ENCODE assay signal across 15 cellular contexts in the genomic region with DNA sequence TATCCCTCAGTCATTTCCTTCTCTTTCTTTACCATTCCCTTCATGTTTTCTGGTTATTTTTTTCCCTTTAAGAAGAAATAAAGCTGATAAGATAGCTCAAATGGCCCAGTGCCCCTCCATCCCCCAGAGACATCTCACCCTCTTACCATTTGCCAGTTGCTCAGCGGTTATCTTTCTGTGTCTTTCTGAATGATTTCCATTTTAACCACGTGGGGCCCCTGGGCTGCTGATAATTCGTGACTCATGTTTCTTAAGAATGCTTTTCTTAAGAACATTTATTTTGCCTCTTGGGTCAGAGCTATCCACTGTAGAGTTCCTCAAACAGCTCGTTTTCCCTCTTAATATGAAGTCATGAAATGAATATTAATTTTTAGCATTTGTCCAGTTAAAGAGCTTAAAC.
DNase-seq lines count a peak whose midpoint lies in the region; ATAC-seq and TF ChIP-seq lines count a peak whose summit lies in the region.
"Had no signal": no experiment of that assay in that cellular context is flagged by ENCODE, and none has a peak within 500 bp of the region (broad histone marks: within the 10 kb centered on the region; RNA-seq: fewer than 3 reads in every experiment).

No MANE protein-coding gene starts in this region.

- H3K79me2 ChIP-seq in DND-41 (ENCODE audit: insufficient read depth, low read length): no peaks in the 10 kb centered on the region; the same call in 1 of the 2 replicates

- no peaks in the 10 kb centered on the region for H3K27me3 ChIP-seq in DND-41 (ENCODE audit: insufficient read depth, low read length, poor library complexity)
- H3K27me3 ChIP-seq: esophagus muscularis mucosa had no signal

- CTCF ChIA-PET in T-cell (lab: Charles Lee): interaction anchor here in 1 of 2 donors (1.2 kb wide), 1 partner anchor 436 kb away, joined by 3 read pairs; no protein-coding TSS in a partner anchor

- H3K36me3 Mint-ChIP-seq in T-cell: no peaks in the 10 kb centered on the region
- H3K36me3 Mint-ChIP-seq: CD4-positive, alpha-beta memory T cell had no signal

- peaks cover 0 to 9% (median 2%) of the 10 kb centered on the region in 3 donors for H3K4me1 Mint-ChIP-seq in T-cell

- TF ChIP-seq CTCF in DND-41 (IDR thresholded peaks at IDR 0.05; ENCODE audit: borderline replicate concordance, extremely low read depth, low read length, poor library complexity, severe bottlenecking): no peak
- no peak for TF ChIP-seq CTCF in NB4 (IDR thresholded peaks at IDR 0.05; ENCODE audit: low read depth, low read length)
- TF ChIP-seq CTCF in choroid plexus epithelial cell (conservative IDR thresholded peaks at IDR 0.05; ENCODE audit: low read depth, low read length): no peak

- H4K20me1 ChIP-seq in DND-41 (ENCODE audit: insufficient read depth, low read length): no peaks in the 10 kb centered on the region

- no peak overlapping the region for H3K27ac Mint-ChIP-seq in T-cell
- H3K27ac Mint-ChIP-seq: activated CD4-positive, alpha-beta T cell treated with anti-CD3 and anti-CD28 coated beads for 36 hours; activated T-helper 17 cell treated with anti-CD3 and anti-CD28 coated beads, Interleukin-2, amount 50 U/mL, for 72 hours; CD4-positive, alpha-beta memory T cell had no signal

- ATAC-seq in DND-41 (ENCODE audit: insufficient read depth, low read depth) (peak; percentile 38; the same call in 2 of the 3 replicates), HG03521 (IDR thresholded peaks at IDR 0.05; ENCODE audit: unreplicated experiment) (no peak), T-cell (replicated peaks in 1 of 4) (no peak)
- ATAC-seq: activated CD4-positive, alpha-beta T cell treated with anti-CD3 and anti-CD28 coated beads for 36 hours; activated T-helper 17 cell treated with anti-CD3 and anti-CD28 coated beads, Interleukin-2, amount 50 U/mL, for 72 hours; mucosa of descending colon had no signal

- POLR2A ChIA-PET in T-cell (lab: Charles Lee): interaction anchor here in 1 of 2 donors (0.6 kb wide), 1 partner anchor 728 kb away, joined by 3 read pairs; no protein-coding TSS in a partner anchor

- H3K36me3 ChIP-seq in DND-41 (ENCODE audit: insufficient read depth, low read length): peaks cover 25% of the 10 kb centered on the region
- H3K36me3 ChIP-seq: esophagus muscularis mucosa had no signal

- H3K4me3 Mint-ChIP-seq in T-cell: no peak overlapping the region
- H3K4me3 Mint-ChIP-seq: activated CD4-positive, alpha-beta T cell treated with anti-CD3 and anti-CD28 coated beads for 36 hours; activated T-helper 17 cell treated with anti-CD3 and anti-CD28 coated beads, Interleukin-2, amount 50 U/mL, for 72 hours; CD4-positive, alpha-beta memory T cell had no signal

- no peak for TF ChIP-seq POLR2A in NB4 (IDR thresholded peaks at IDR 0.05; ENCODE audit: extremely low read depth, insufficient read length)

- H3K9me3 ChIP-seq in DND-41 (ENCODE audit: insufficient read depth, low read length, severe bottlenecking): peaks cover 1% of the 10 kb centered on the region
- H3K9me3 ChIP-seq: esophagus muscularis mucosa, mucosa of descending colon had no signal

- H3K27ac ChIP-seq in DND-41 (ENCODE audit: low read length): no peak overlapping the region
- H3K27ac ChIP-seq: esophagus muscularis mucosa had no signal

- DNase-seq in DND-41 (peak; percentile 23), NB4 (ENCODE audit: low read depth) (peak; percentile 2), choroid plexus epithelial cell (ENCODE audit: low read depth) (peak; percentile 73), myocyte (ENCODE audit: low read depth) (peak; percentile 4), DMS53 (lab: John Stamatoyannopoulos, UW) (no peak), T-cell (no peak), NCI-H748 treated with DMSO at 0.1 percent for 48 hours (lab: John Stamatoyannopoulos, UW) (no peak)
- DNase-seq: activated CD4-positive, alpha-beta T cell treated with anti-CD3 and anti-CD28 coated beads for 36 hours; CD4-positive, alpha-beta memory T cell; central memory CD4-positive, alpha-beta T cell; mucosa of descending colon; NCI-H2029 had no signal

- no peak overlapping the region for H3K4me2 ChIP-seq in DND-41 (ENCODE audit: insufficient read depth, low read length)

- H2AFZ ChIP-seq in DND-41 (ENCODE audit: low read depth, low read length): no peak overlapping the region

- no peak overlapping the region for H3K9ac ChIP-seq in DND-41 (ENCODE audit: low read depth, low read length)

- H3K4me1 ChIP-seq in DND-41 (ENCODE audit: insufficient read depth, low read length): peaks cover 14% of the 10 kb centered on the region

- H3K9me3 Mint-ChIP-seq in T-cell: no peaks in the 10 kb centered on the region
- H3K9me3 Mint-ChIP-seq: activated T-helper 17 cell treated with anti-CD3 and anti-CD28 coated beads, Interleukin-2, amount 50 U/mL, for 72 hours had no signal

- peaks cover 22 to 28% of the 10 kb centered on the region in 2 donors for H3K27me3 Mint-ChIP-seq in T-cell

- H3K4me3 ChIP-seq in DND-41 (ENCODE audit: low read depth in 1 of 2, low read length in 2 of 2) (no peak overlapping the region), NB4 (ENCODE audit: low read depth, low read length) (no peak overlapping the region), choroid plexus epithelial cell (ENCODE audit: low read depth, low read length) (no peak overlapping the region)
- H3K4me3 ChIP-seq: esophagus muscularis mucosa, mucosa of descending colon had no signal

Comparison
In these comparisons a context has a peak if more than half of its experiments do, and no peak if none do; other contexts are left out.
1. DNase-seq: peak in DND-41 (single experiment), NB4 (single experiment), choroid plexus epithelial cell (single experiment) and myocyte (single experiment); none in DMS53 (single experiment), T-cell (0 of 34) and NCI-H748 treated with DMSO at 0.1 percent for 48 hours (single experiment).